27 cellular contexts compared by ENCODE assay signal in the genomic region with DNA sequence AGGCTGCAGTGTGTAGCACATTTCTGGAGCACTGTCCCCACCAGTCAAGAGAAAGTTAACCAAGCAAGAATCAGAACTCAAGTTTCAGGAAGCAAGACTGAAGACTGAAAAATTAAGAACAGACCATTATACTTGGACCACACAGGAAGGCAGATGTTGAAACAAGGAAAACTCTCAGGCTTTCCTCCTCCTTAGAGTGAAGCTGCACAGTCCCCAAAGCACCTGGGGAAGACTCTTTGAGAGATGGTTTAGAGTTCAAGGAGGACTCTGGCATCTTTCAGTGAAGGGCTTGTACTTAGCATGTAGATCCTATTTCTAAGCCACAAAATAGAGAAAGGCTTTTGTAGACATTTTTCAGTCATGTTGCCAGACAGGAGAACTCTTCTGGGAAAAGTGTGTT.
"Had no signal": no experiment of that assay in that cellular context is flagged by ENCODE, and none has a peak within 500 bp of the region (broad histone marks: within the 10 kb centered on the region; RNA-seq: fewer than 3 reads in every experiment).

No MANE protein-coding gene starts in this region.

- H3K27me3 Mint-ChIP-seq: dendritic cell treated with granulocyte-macrophage colony-stimulating factor and Interleukin-4, amounts not matched to agents 40 ng/mL and 50 ng/mL, for 4 days; effector memory CD8-positive, alpha-beta T cell had no signal

- H3K27ac ChIP-seq: colonic mucosa, epithelial cell of prostate, esophagus squamous epithelium, foreskin keratinocyte, gastroesophageal sphincter, heart right ventricle, left lung, lower lobe of right lung had no signal

- H3K36me3 ChIP-seq: colonic mucosa, esophagus squamous epithelium, gastroesophageal sphincter, heart right ventricle, lower lobe of right lung had no signal

- H3K27me3 ChIP-seq: colonic mucosa, esophagus squamous epithelium, foreskin keratinocyte, gastroesophageal sphincter, left lung had no signal

- H3K36me3 Mint-ChIP-seq: mesothelial cell of epicardium had no signal

- H3K4me3 ChIP-seq: colonic mucosa, esophagus squamous epithelium, gastroesophageal sphincter, heart right ventricle, left lung, lower lobe of right lung, mucosa of descending colon had no signal

- ATAC-seq: effector memory CD8-positive, alpha-beta T cell; esophagus mucosa; foreskin keratinocyte; gastroesophageal sphincter; heart right ventricle; left cardiac atrium; left lung; left ventricle myocardium superior; lower lobe of right lung; mucosa of descending colon had no signal

- DNase-seq: colonic mucosa; cortex of kidney; effector CD8-positive, alpha-beta T cell; effector memory CD8-positive, alpha-beta T cell; endodermal cell; erythroblast; esophagus squamous epithelium; foreskin keratinocyte; glutamatergic neuron; head of caudate nucleus; heart right ventricle; hippocampal formation; left cardiac atrium; left lung; left ventricle myocardium superior; lower lobe of right lung; mesenchymal stem cell; mucosa of descending colon had no signal

- H3K9me3 ChIP-seq: colonic mucosa, esophagus squamous epithelium, gastroesophageal sphincter, left lung, lower lobe of right lung, mucosa of descending colon had no signal

- FAIRE-seq: endometrium, frontal cortex, islet of Langerhans, keratinocyte had no signal

- H3K27ac Mint-ChIP-seq: dendritic cell treated with granulocyte-macrophage colony-stimulating factor and Interleukin-4, amounts not matched to agents 40 ng/mL and 50 ng/mL, for 4 days; effector memory CD8-positive, alpha-beta T cell; endodermal cell; mesothelial cell of epicardium had no signal

- H3K9me3 Mint-ChIP-seq: dendritic cell treated with granulocyte-macrophage colony-stimulating factor and Interleukin-4, amounts not matched to agents 40 ng/mL and 50 ng/mL, for 4 days; endodermal cell; mesothelial cell of epicardium had no signal

- H3K4me1 ChIP-seq: colonic mucosa, esophagus squamous epithelium, gastroesophageal sphincter, heart right ventricle, left lung, lower lobe of right lung had no signal

- H3K4me3 Mint-ChIP-seq: dendritic cell treated with granulocyte-macrophage colony-stimulating factor and Interleukin-4, amounts not matched to agents 40 ng/mL and 50 ng/mL, for 4 days; effector memory CD8-positive, alpha-beta T cell; endodermal cell; mesothelial cell of epicardium had no signal

- H3K4me1 Mint-ChIP-seq: mesothelial cell of epicardium had no signal
